ENCODE assay signal across 9 cellular contexts in genomic region chr2:133884739-133885381, GRCh38.
A peak's percentile ranks its signal among the peaks of the same experiment; 100 is the strongest.
DNase-seq lines count a peak whose midpoint lies in the region; ATAC-seq, FAIRE-seq and TF ChIP-seq lines count a peak whose summit lies in the region.
"Had no signal": no experiment of that assay in that cellular context is flagged by ENCODE, and none has a peak within 500 bp of the region (broad histone marks: within the 10 kb centered on the region; RNA-seq: fewer than 3 reads in every experiment).

No MANE protein-coding gene starts in this region.

- WGBS in small intestine, 3 donors, result 48 to 69% (median 64%) methylated on average over 2 of the region's 2 CpGs

- peaks cover 29% of the 10 kb centered on the region for H3K27me3 Mint-ChIP-seq in chondrocyte (ENCODE audit: low read depth)
- peaks cover 36 to 55% of the 10 kb centered on the region in 2 donors for H3K27me3 Mint-ChIP-seq in effector memory CD8-positive, alpha-beta T cell

- no peaks in the 10 kb centered on the region for H3K36me3 Mint-ChIP-seq in chondrocyte (ENCODE audit: low read depth)
- no peaks in the 10 kb centered on the region for H3K36me3 Mint-ChIP-seq in effector memory CD8-positive, alpha-beta T cell (ENCODE audit: insufficient read depth)

- H3K4me3 Mint-ChIP-seq in chondrocyte (ENCODE audit: unreplicated experiment), result no peak overlapping the region
- H3K4me3 Mint-ChIP-seq in effector memory CD8-positive, alpha-beta T cell, result no peak overlapping the region

- peak; percentile 29 for TF ChIP-seq CTCF in LNCaP clone FGC (IDR thresholded peaks at IDR 0.05; ENCODE audit: control insufficient read depth, extremely low read depth, insufficient read depth)
- peak; percentile 73 for TF ChIP-seq CTCF in chondrocyte (IDR thresholded peaks at IDR 0.05)

- no peak for FAIRE-seq in small intestine (lab: Jason Lieb, UNC)

- no peaks in the 10 kb centered on the region for H3K9me3 ChIP-seq in small intestine (ENCODE audit: control insufficient read depth, low read depth)

- peaks cover 0 to under 1% of the 10 kb centered on the region in 2 donors for H3K27me3 ChIP-seq in small intestine (ENCODE audit: control insufficient read depth in 2 of 2, insufficient read depth in 2 of 2, low read length in 2 of 2)

- H3K4me1 ChIP-seq in small intestine (ENCODE audit: control insufficient read depth in 2 of 2, insufficient read depth in 1 of 2, low read depth in 1 of 2, low read length in 1 of 2), result no peaks in the 10 kb centered on the region

- H3K36me3 ChIP-seq in small intestine (ENCODE audit: control insufficient read depth in 2 of 2, insufficient read depth in 2 of 2, low read length in 2 of 2), result no peaks in the 10 kb centered on the region

- H3K27ac Mint-ChIP-seq in chondrocyte (ENCODE audit: unreplicated experiment), result no peak overlapping the region
- no peak overlapping the region for H3K27ac Mint-ChIP-seq in effector memory CD8-positive, alpha-beta T cell

- H3K4me3 ChIP-seq in LNCaP clone FGC (ENCODE audit: low read depth, low read length), result no peak overlapping the region
- H3K4me3 ChIP-seq in small intestine (ENCODE audit: low read depth in 1 of 2, low read length in 2 of 2), result no peak overlapping the region

- no peak overlapping the region for H3K27ac ChIP-seq in small intestine (ENCODE audit: low read depth in 1 of 2, low read length in 1 of 2)

- H3K9me3 Mint-ChIP-seq in chondrocyte (ENCODE audit: low read depth), result no peaks in the 10 kb centered on the region
- no peaks in the 10 kb centered on the region for H3K9me3 Mint-ChIP-seq in effector memory CD8-positive, alpha-beta T cell

- ATAC-seq in effector memory CD8-positive, alpha-beta T cell (replicated peaks), result no peak

- DNase-seq in NOMO-1 treated with DMSO at 0.1 percent for 48 hours (lab: John Stamatoyannopoulos, UW; ENCODE audit: unreplicated experiment) (peak; percentile 18), NOMO-1 treated with dmso at 0.1 percent for 144 hours (lab: John Stamatoyannopoulos, UW; ENCODE audit: unreplicated experiment) (no peak), LNCaP clone FGC (ENCODE audit: low read depth) (no peak), chondrocyte (ENCODE audit: low spot score) (no peak), small intestine (peak; percentile 26), DMS153 treated with DMSO at 0.1 percent for 48 hours (lab: John Stamatoyannopoulos, UW; ENCODE audit: unreplicated experiment) (no peak), activated T-cell treated with anti-CD3 and anti-CD28 coated beads for 4 hours (no peak)
- no peak for DNase-seq in effector memory CD8-positive, alpha-beta T cell
- DNase-seq: DMS79 treated with DMSO at 0.1 percent for 48 hours had no signal

- peaks cover 10% of the 10 kb centered on the region for H3K4me1 Mint-ChIP-seq in chondrocyte (ENCODE audit: low read depth)
- H3K4me1 Mint-ChIP-seq in effector memory CD8-positive, alpha-beta T cell (ENCODE audit: low read depth in 2 of 2), result peaks cover 0 to 2% of the 10 kb centered on the region in 2 donors

Comparison
In these comparisons a context has a peak if more than half of its experiments do, and no peak if none do; other contexts are left out.
1. DNase-seq: peak in NOMO-1 treated with DMSO at 0.1 percent for 48 hours (single experiment) and small intestine (single experiment); none in NOMO-1 treated with dmso at 0.1 percent for 144 hours (single experiment), LNCaP clone FGC (single experiment), chondrocyte (single experiment), DMS153 treated with DMSO at 0.1 percent for 48 hours (single experiment), effector memory CD8-positive, alpha-beta T cell (0 of 3) and activated T-cell treated with anti-CD3 and anti-CD28 coated beads for 4 hours (single experiment).